ENCODE assay signal across 8 cellular contexts in genomic region chr1:84303154-84303830, GRCh38. TPM values are rescaled to one million over a fixed set of nuclear protein-coding genes. Genes with fewer than 3 reads are reported as not detected.
A peak's percentile ranks its signal among the peaks of the same experiment; 100 is the strongest.
DNase-seq lines count a peak whose midpoint lies in the region; TF ChIP-seq lines count a peak whose summit lies in the region.

No MANE protein-coding gene starts in this region.

- no peaks in the 10 kb centered on the region for H3K36me3 ChIP-seq in neural progenitor cell

- H3K4me1 Mint-ChIP-seq in chondrocyte (ENCODE audit: low read depth) = peaks cover 45% of the 10 kb centered on the region
- peaks cover 53% of the 10 kb centered on the region for H3K4me1 Mint-ChIP-seq in neural progenitor cell

- no peaks in the 10 kb centered on the region for H3K27me3 ChIP-seq in neural progenitor cell

- peak overlapping the region; percentile 86 for H3K27ac Mint-ChIP-seq in chondrocyte (ENCODE audit: unreplicated experiment)
- peak overlapping the region; percentile 95 for H3K27ac Mint-ChIP-seq in neural progenitor cell

- H3K27me3 Mint-ChIP-seq in chondrocyte (ENCODE audit: low read depth) = no peaks in the 10 kb centered on the region
- no peaks in the 10 kb centered on the region for H3K27me3 Mint-ChIP-seq in neural progenitor cell (ENCODE audit: insufficient read depth, low read depth)

- TF ChIP-seq CTCF in chondrocyte (IDR thresholded peaks at IDR 0.05) (no peak), neural progenitor cell (IDR thresholded peaks at IDR 0.05) (no peak)

- DNase-seq in GDM1 (lab: John Stamatoyannopoulos, UW) = peak; percentile 22
- DNase-seq in NAMALWA (ENCODE audit: low spot score) = peak; percentile 66
- DNase-seq in chondrocyte (ENCODE audit: low spot score) = no peak
- no peak for DNase-seq in neural progenitor cell (ENCODE audit: low spot score)
- DNase-seq in activated gamma-delta T cell treated with Interleukin-2 at 50 U/mL for 16 hours = no peak
- no peak for DNase-seq in HK-2 (ENCODE audit: unreplicated experiment)
- no peak for DNase-seq in NCI-H2196 treated with DMSO at 0.1 percent for 48 hours (lab: John Stamatoyannopoulos, UW; ENCODE audit: unreplicated experiment)
- no peak for DNase-seq in HT-29 (ENCODE audit: low spot score)

- H3K4me3 Mint-ChIP-seq in chondrocyte (ENCODE audit: unreplicated experiment) (peak overlapping the region; percentile 67), neural progenitor cell (peak overlapping the region; percentile 78)

- H3K9me3 Mint-ChIP-seq in chondrocyte (ENCODE audit: low read depth) (peaks cover 11% of the 10 kb centered on the region), neural progenitor cell (peaks cover 5% of the 10 kb centered on the region)

- H3K79me2 ChIP-seq in neural progenitor cell (ENCODE audit: low read depth) = no peaks in the 10 kb centered on the region

- H3K4me1 ChIP-seq in neural progenitor cell = peaks cover 40% of the 10 kb centered on the region

- H3K9me3 ChIP-seq in neural progenitor cell (ENCODE audit: low read depth) = no peaks in the 10 kb centered on the region

- H3K27ac ChIP-seq in neural progenitor cell = peak overlapping the region; percentile 38

- H3K4me2 ChIP-seq in neural progenitor cell = peak overlapping the region; percentile 65

- no peaks in the 10 kb centered on the region for H4K20me1 ChIP-seq in neural progenitor cell (ENCODE audit: low read depth)

- peak overlapping the region; percentile 94 for H2AFZ ChIP-seq in neural progenitor cell (replicated peaks)

- H3K36me3 Mint-ChIP-seq in chondrocyte (ENCODE audit: low read depth) (peaks cover 8% of the 10 kb centered on the region), neural progenitor cell (peaks cover 3% of the 10 kb centered on the region)

- peaks cover 24% of the 10 kb centered on the region for H3F3A ChIP-seq in neural progenitor cell (ENCODE audit: low read depth)

- H3K4me3 ChIP-seq in neural progenitor cell = peak overlapping the region; percentile 26

- H3K9ac ChIP-seq in neural progenitor cell = no peak overlapping the region

RNA-seq across cellular contexts. Expression of gene SAMD13, which starts 1.8 kb away (rescaled TPM):
- 0.65 to 1.4 TPM (median 0.92 TPM) in 3 replicates for total RNA-seq in chondrocyte
- total RNA-seq in neural progenitor cell (ENCODE audit: low replicate concordance) = 4.6 and 5.6 TPM in 2 replicates
- 0.43 and 0.60 TPM in 2 replicates for total RNA-seq in HT-29 (2014; rRNA removed; shearing (Covaris generic))

Comparison
In these comparisons a context has a peak if more than half of its experiments do, and no peak if none do; other contexts are left out.
1. DNase-seq: peak in GDM1 (single experiment) and NAMALWA (single experiment); none in chondrocyte (single experiment), neural progenitor cell (single experiment), activated gamma-delta T cell treated with Interleukin-2 at 50 U/mL for 16 hours (single experiment), HK-2 (single experiment), NCI-H2196 treated with DMSO at 0.1 percent for 48 hours (single experiment) and HT-29 (single experiment).